Comparison of ENCODE assay signal across 23 cellular contexts in the genomic region with DNA sequence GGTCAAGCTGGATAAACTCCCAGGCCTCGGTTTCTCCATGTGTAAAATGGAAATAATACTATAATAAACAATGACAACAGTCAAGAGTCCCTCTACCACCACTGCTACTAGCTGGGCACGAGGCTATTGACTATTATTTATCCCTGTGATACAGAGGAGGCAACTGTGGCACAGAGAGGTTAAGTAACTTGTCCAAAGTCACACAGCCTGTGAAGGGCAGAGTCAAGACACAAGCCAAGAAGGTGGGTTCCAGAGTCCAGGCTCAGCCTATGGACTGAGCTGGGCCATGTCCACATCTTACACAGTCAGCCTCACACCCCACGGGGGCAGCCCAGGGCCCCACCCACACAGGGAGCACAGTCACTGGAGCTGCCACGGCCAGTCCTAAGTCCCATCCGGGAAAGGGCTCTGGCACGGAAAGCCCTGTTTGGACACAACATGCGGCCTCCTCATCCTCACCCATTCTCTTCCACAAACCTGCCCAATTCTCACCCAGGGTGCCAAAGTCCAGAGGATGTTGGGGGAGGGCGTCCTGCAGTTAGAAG.
"Had no signal": no experiment of that assay in that cellular context is flagged by ENCODE, and none has a peak within 500 bp of the region (broad histone marks: within the 10 kb centered on the region; RNA-seq: fewer than 3 reads in every experiment).

No MANE protein-coding gene starts in this region.

- DNase-seq: Karpas-422, KG1, MG63, NCI-H1092, NCI-H1105 treated with DMSO at 0.1 percent for 48 hours, NCI-H1417 treated with DMSO at 0.1 percent for 48 hours, NCI-H146, NCI-H1694 treated with DMSO at 0.1 percent for 48 hours, NCI-H1930, NCI-H2081, NCI-H2107, NCI-H2227 treated with DMSO at 0.1 percent for 48 hours, NCI-H526 treated with DMSO at 0.1 percent for 48 hours, NCI-H774, Right ventricle myocardium superior, RPMI8226, SIG-M5, SW 1271 had no signal

- H3K27ac ChIP-seq: HL-60, SJSA1, SK-N-MC had no signal

- H3K4me3 ChIP-seq: MG63, SJSA1, SK-N-MC had no signal

- H3K27me3 ChIP-seq: MG63, SJSA1 had no signal

- FAIRE-seq: HTR-8/SVneo, RCC 7860 had no signal

- H3K36me3 ChIP-seq: MG63, SJSA1 had no signal

- H3K9me3 ChIP-seq: MG63 had no signal
